ENCODE assay signal across 14 cellular contexts in genomic region chr5:173765030-173765644, GRCh38.
DNase-seq lines count a peak whose midpoint lies in the region; TF ChIP-seq lines count a peak whose summit lies in the region.
"Had no signal": no experiment of that assay in that cellular context is flagged by ENCODE, and none has a peak within 500 bp of the region (broad histone marks: within the 10 kb centered on the region; RNA-seq: fewer than 3 reads in every experiment).

No MANE protein-coding gene starts in this region.

- TF ChIP-seq CTCF in adrenal gland (IDR thresholded peaks at IDR 0.05) (no peak), sigmoid colon (IDR thresholded peaks at IDR 0.05) (no peak)

- no peak overlapping the region for H3K4me3 ChIP-seq in adrenal gland
- no peak overlapping the region for H3K4me3 ChIP-seq in iPS-20b (ENCODE audit: low read length)
- H3K4me3 ChIP-seq in sigmoid colon = no peak overlapping the region
- H3K4me3 ChIP-seq: tibial nerve had no signal

- H3K36me3 Mint-ChIP-seq in T-helper 2 cell treated with Interferon-gamma antibody and Interleukin-4, amounts not matched to agents 5 μg/mL and 100 μg/mL, for 36 hours (ENCODE audit: low read depth) = no peaks in the 10 kb centered on the region

- H3K36me3 ChIP-seq in adrenal gland (replicated peaks in 1 of 2) (no peaks in the 10 kb centered on the region), iPS-20b (ENCODE audit: insufficient read depth, low read depth, low read length) (no peaks in the 10 kb centered on the region), sigmoid colon (no peaks in the 10 kb centered on the region)
- H3K36me3 ChIP-seq: tibial nerve had no signal

- intact Hi-C loops in adrenal gland (cut with DNase I) (loop anchor here (5.0 to 10.0 kb wide), 2 partner anchors 127 to 140 kb away; no protein-coding TSS in a partner anchor), sigmoid colon (cut with DNase I) (no loop called here)

- H3K9me3 ChIP-seq in adrenal gland (replicated peaks in 1 of 3) (no peaks in the 10 kb centered on the region), iPS-20b (ENCODE audit: insufficient read depth, low read depth, low read length) (no peaks in the 10 kb centered on the region), sigmoid colon (no peaks in the 10 kb centered on the region)
- H3K9me3 ChIP-seq: tibial nerve had no signal

- peaks cover 12 to 50% of the 10 kb centered on the region in 2 donors for H3K4me1 ChIP-seq in adrenal gland (replicated peaks in 1 of 2)
- H3K4me1 ChIP-seq in iPS-20b (ENCODE audit: insufficient read depth, low read length) = peaks cover 8% of the 10 kb centered on the region
- peaks cover 0 to 18% (median 11%) of the 10 kb centered on the region in 4 donors for H3K4me1 ChIP-seq in sigmoid colon
- H3K4me1 ChIP-seq: tibial nerve had no signal

- no peak for TF ChIP-seq EP300 in sigmoid colon (IDR thresholded peaks at IDR 0.05)

- 74 to 92% (median 78%) methylated on average over 9 of the region's 9 CpGs for whole genome bisulfite sequencing in adrenal gland, 4 donors
- WGBS in sigmoid colon, 2 donors = 75 to 83% methylated on average over 9 of the region's 9 CpGs

- H3K27me3 Mint-ChIP-seq in T-helper 2 cell treated with Interferon-gamma antibody and Interleukin-4, amounts not matched to agents 5 μg/mL and 100 μg/mL, for 36 hours (ENCODE audit: low read depth) = no peaks in the 10 kb centered on the region

- H3K27ac ChIP-seq in adrenal gland = peak overlapping the region; percentile 61 to 96 (median 80)
- H3K27ac ChIP-seq in iPS-20b (ENCODE audit: low read length) = no peak overlapping the region
- peak overlapping the region; percentile 40 to 68 (median 48) for H3K27ac ChIP-seq in sigmoid colon

- peak overlapping the region; percentile 59; the same call in 1 of the 2 replicates for H3K9ac ChIP-seq in iPS-20b (ENCODE audit: low read depth, low read length)

- H3K27me3 ChIP-seq in adrenal gland (no peaks in the 10 kb centered on the region), iPS-20b (ENCODE audit: insufficient read depth, low read length) (no peaks in the 10 kb centered on the region), sigmoid colon (no peaks in the 10 kb centered on the region)
- H3K27me3 ChIP-seq: tibial nerve had no signal

- no peaks in the 10 kb centered on the region for H3K4me1 Mint-ChIP-seq in T-helper 2 cell treated with Interferon-gamma antibody and Interleukin-4, amounts not matched to agents 5 μg/mL and 100 μg/mL, for 36 hours (ENCODE audit: low read depth)

- DNase-seq in Caki2 (ENCODE audit: low read depth) (peak; percentile 74), adrenal gland (peak in 2 of 7 donors; percentile 42 to 47), sigmoid colon (no peak), inferior parietal cortex (ENCODE audit: extremely low spot score) (no peak), cortex of kidney (lab: John Stamatoyannopoulos, UW) (no peak)
- no peak for DNase-seq in stimulated activated CD8-positive, alpha-beta memory T cell treated with anti-CD3 and anti-CD28 coated beads, Interleukin-4, amount 100 ng/mL, for 48 hours
- no peak for DNase-seq in T-helper 2 cell treated with Interferon-gamma antibody and Interleukin-4, amounts not matched to agents 5 μg/mL and 100 μg/mL, for 36 hours (ENCODE audit: low spot score)
- DNase-seq: activated CD8-positive, alpha-beta memory T cell treated with anti-CD3 and anti-CD28 coated beads for 24 hours; activated naive CD4-positive, alpha-beta T cell treated with Interleukin-2 at 50 U/mL for 16 hours; AML-193; NCI-H2029 treated with DMSO at 0.1 percent for 48 hours had no signal

- no peak overlapping the region for H3K4me3 Mint-ChIP-seq in T-helper 2 cell treated with Interferon-gamma antibody and Interleukin-4, amounts not matched to agents 5 μg/mL and 100 μg/mL, for 36 hours

- in situ Hi-C loops in Caki2 (cut with HindIII; ENCODE audit: low pct_unique_long_range_greater_than_20kb, low sequenced_read_pairs) = no loop called here

- no peaks in the 10 kb centered on the region for H3K9me3 Mint-ChIP-seq in T-helper 2 cell treated with Interferon-gamma antibody and Interleukin-4, amounts not matched to agents 5 μg/mL and 100 μg/mL, for 36 hours
- H3K9me3 Mint-ChIP-seq: HFFc6 had no signal

- TF ChIP-seq POLR2A in adrenal gland (IDR thresholded peaks at IDR 0.05) (no peak), sigmoid colon (IDR thresholded peaks at IDR 0.05) (no peak)

- no peak overlapping the region for H3K27ac Mint-ChIP-seq in T-helper 2 cell treated with Interferon-gamma antibody and Interleukin-4, amounts not matched to agents 5 μg/mL and 100 μg/mL, for 36 hours
